ENCODE assay signal across 8 cellular contexts in the genomic region with DNA sequence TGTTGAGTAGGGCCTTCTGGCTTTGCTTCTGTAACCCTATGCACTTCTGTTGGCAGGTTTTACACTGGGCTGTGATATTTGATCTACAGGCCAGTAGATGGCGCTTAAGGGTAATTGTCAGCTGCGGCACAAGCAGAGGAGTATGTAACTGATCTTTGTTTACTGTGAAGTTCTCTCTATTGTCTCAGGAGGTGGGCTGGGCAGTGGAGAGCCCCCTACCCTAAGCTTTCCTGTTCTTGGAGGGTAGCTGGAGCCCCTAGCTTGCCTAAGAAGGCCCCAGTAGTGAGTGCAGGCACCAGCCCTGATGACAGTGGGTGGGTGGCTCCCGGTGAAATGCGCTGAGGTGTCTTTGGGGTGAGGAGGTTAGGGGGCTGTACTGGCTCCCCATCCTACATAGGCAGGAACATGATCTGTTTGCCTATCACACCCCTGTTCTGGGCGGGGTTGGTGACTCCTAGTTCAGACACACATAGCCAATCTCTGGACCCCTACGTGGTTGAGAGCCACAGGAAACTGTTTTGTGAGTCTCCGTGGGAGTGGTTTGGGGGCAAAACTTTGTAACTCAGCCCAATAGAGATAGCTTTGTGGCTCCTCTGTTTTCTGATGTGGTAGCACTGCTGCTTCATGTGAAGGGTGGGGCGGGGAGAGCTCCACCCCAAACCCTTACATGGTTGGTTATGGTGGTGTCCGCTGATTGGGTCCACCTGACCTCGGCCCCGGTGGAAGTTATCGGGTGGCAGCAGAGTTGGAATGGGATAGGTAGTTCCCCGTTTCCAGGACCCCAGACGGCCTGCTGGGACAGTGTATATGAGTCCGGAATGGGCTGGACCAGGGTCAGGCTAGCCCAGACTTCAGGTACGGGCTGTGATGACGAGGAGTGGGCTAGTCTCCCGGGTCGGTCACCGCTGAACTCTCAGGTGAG.
A peak's percentile ranks its signal among the peaks of the same experiment; 100 is the strongest.
DNase-seq lines count a peak whose midpoint lies in the region; ATAC-seq and TF ChIP-seq lines count a peak whose summit lies in the region.

No MANE protein-coding gene starts in this region.

- peak; percentile 79 for TF ChIP-seq CTCF in BE2C (IDR thresholded peaks at IDR 0.05; ENCODE audit: low read depth, low read length)
- TF ChIP-seq CTCF in osteoblast (IDR thresholded peaks at IDR 0.05; ENCODE audit: extremely low read depth, low read depth, low read length) = peak; percentile 86
- peak; percentile 58 to 66 for TF ChIP-seq CTCF in suprapubic skin (IDR thresholded peaks at IDR 0.05)

- DNase-seq in BE2C = peak; percentile 33
- DNase-seq in SHP77 (lab: John Stamatoyannopoulos, UW) = peak; percentile 54 to 58
- DNase-seq in activated effector memory CD4-positive, alpha-beta T cell treated with anti-CD3 and anti-CD28 coated beads, Interleukin-2, amount 50 U/mL, for 16 hours = peak; percentile 90
- peak; percentile 37 for DNase-seq in globus pallidus (ENCODE audit: low spot score)
- DNase-seq in osteoblast (ENCODE audit: insufficient read length, low spot score, missing footprints) = peak; percentile 90
- no peak for DNase-seq in suprapubic skin (ENCODE audit: low spot score in 2 of 2)

- TF ChIP-seq POLR2A in suprapubic skin (IDR thresholded peaks at IDR 0.05) = no peak

- no peaks in the 10 kb centered on the region for H3K79me2 ChIP-seq in osteoblast (ENCODE audit: insufficient read depth, low read length)

- H3K27ac ChIP-seq in osteoblast (ENCODE audit: low read depth, low read length) = no peak overlapping the region
- H3K27ac ChIP-seq in suprapubic skin = peak overlapping the region; percentile 54

- peak; percentile 73 for ATAC-seq in GM19324 (IDR thresholded peaks at IDR 0.05; ENCODE audit: low FRiP score, unreplicated experiment)

- WGBS in suprapubic skin = 5% methylated on average over 16 of the region's 20 CpGs

- H2AFZ ChIP-seq in osteoblast (ENCODE audit: low read length) = peak overlapping the region; percentile 67

- peak overlapping the region; percentile 69 for H3K4me2 ChIP-seq in osteoblast (ENCODE audit: insufficient read depth, low read length)

- H3K4me1 ChIP-seq in BE2C = no peaks in the 10 kb centered on the region
- peaks cover 19% of the 10 kb centered on the region for H3K4me1 ChIP-seq in osteoblast (ENCODE audit: insufficient read depth, low read length)
- peaks cover 35% of the 10 kb centered on the region for H3K4me1 ChIP-seq in suprapubic skin

- H3K27me3 ChIP-seq in BE2C = peaks cover 6% of the 10 kb centered on the region; the same call in 1 of the 2 replicates
- peaks cover 25% of the 10 kb centered on the region for H3K27me3 ChIP-seq in osteoblast (ENCODE audit: insufficient read depth, low read length)
- H3K27me3 ChIP-seq in suprapubic skin = no peaks in the 10 kb centered on the region

- TF ChIP-seq RAD21 in Ishikawa (IDR thresholded peaks at IDR 0.05; ENCODE audit: low read depth) = peak; percentile 82

- TF ChIP-seq EP300 in Ishikawa (IDR thresholded peaks at IDR 0.05; ENCODE audit: borderline replicate concordance) (no peak), suprapubic skin (IDR thresholded peaks at IDR 0.05) (no peak)

- no peaks in the 10 kb centered on the region; the same call in none of the 2 replicates for H3K9me3 ChIP-seq in BE2C
- H3K9me3 ChIP-seq in osteoblast (ENCODE audit: low read depth, low read length) = no peaks in the 10 kb centered on the region
- no peaks in the 10 kb centered on the region for H3K9me3 ChIP-seq in suprapubic skin

- no peaks in the 10 kb centered on the region for H3K36me3 ChIP-seq in BE2C
- H3K36me3 ChIP-seq in osteoblast (ENCODE audit: insufficient read depth, low read length) = no peaks in the 10 kb centered on the region
- no peaks in the 10 kb centered on the region for H3K36me3 ChIP-seq in suprapubic skin

- peaks cover 6% of the 10 kb centered on the region for H4K20me1 ChIP-seq in osteoblast (ENCODE audit: insufficient read depth, low read length)

- H3K4me3 ChIP-seq in BE2C (ENCODE audit: low read depth, low read length) = no peak overlapping the region
- H3K4me3 ChIP-seq in osteoblast (ENCODE audit: insufficient read depth, low read length) = no peak overlapping the region
- peak overlapping the region; percentile 39 for H3K4me3 ChIP-seq in suprapubic skin

TF ChIP-seq in Ishikawa, 13 proteins besides CTCF, POLR2A, EP300 and RAD21:
- no peak for TF ChIP-seq FOXM1 (IDR thresholded peaks at IDR 0.05; ENCODE audit: borderline replicate concordance, low read depth)
- TF ChIP-seq CEBPB (IDR thresholded peaks at IDR 0.05) = no peak
- TF ChIP-seq YY1 (IDR thresholded peaks at IDR 0.05; ENCODE audit: low read depth) = no peak
- no peak for TF ChIP-seq EGR1 (IDR thresholded peaks at IDR 0.05)
- no peak for TF ChIP-seq TCF12 (IDR thresholded peaks at IDR 0.05; ENCODE audit: low read depth)
- TF ChIP-seq CREB1 (IDR thresholded peaks at IDR 0.05; ENCODE audit: low read depth) = no peak
- TF ChIP-seq, protein P1, sequence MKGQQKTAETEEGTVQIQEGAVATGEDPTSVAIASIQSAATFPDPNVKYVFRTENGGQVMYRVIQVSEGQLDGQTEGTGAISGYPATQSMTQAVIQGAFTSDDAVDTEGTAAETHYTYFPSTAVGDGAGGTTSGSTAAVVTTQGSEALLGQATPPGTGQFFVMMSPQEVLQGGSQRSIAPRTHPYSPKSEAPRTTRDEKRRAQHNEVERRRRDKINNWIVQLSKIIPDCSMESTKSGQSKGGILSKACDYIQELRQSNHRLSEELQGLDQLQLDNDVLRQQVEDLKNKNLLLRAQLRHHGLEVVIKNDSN (IDR thresholded peaks at IDR 0.05) = no peak
- no peak for TF ChIP-seq TAF1 (IDR thresholded peaks at IDR 0.05; ENCODE audit: low read depth)
- no peak for TF ChIP-seq NFIC (IDR thresholded peaks at IDR 0.05)

Comparison
In these comparisons a context has a peak if more than half of its experiments do, and no peak if none do; other contexts are left out.
1. DNase-seq: peak in BE2C (single experiment), SHP77 (2 of 2), activated effector memory CD4-positive, alpha-beta T cell treated with anti-CD3 and anti-CD28 coated beads, Interleukin-2, amount 50 U/mL, for 16 hours (single experiment), globus pallidus (single experiment) and osteoblast (single experiment); none in suprapubic skin (0 of 2).
2. Peak in every context shown above with its lines, with median percentiles within 50 percentile points of each other: CTCF ChIP-seq.